ENCODE assay signal across 8 cellular contexts in the genomic region with DNA sequence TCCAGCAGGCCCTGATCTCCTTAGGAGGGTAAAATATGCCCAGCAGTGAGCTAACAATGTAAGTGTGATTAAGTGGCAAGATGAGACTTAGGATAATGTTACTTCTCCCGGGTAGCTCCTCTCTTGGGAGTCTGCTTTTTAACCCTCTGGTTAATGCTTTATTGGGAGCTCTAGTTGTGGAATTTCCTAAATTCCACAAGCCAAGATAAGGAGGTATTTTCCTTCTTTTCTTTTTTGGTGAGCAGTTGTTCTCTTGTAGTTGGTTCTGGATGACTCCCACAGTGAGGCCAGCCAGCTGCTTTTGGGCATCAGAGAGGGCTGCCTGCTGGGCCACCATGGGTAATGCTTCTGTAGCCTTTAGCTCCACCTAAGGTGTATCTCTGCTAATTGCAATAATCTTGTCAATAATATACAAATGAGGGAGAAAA. TPM values are rescaled to one million over a fixed set of nuclear protein-coding genes. Genes with fewer than 3 reads are reported as not detected.
DNase-seq lines count a peak whose midpoint lies in the region; ATAC-seq, FAIRE-seq and TF ChIP-seq lines count a peak whose summit lies in the region.

No MANE protein-coding gene starts in this region.

- H3K9ac ChIP-seq in SK-N-SH (no peak overlapping the region), MM.1S (ENCODE audit: low read length) (no peak overlapping the region), muscle layer of colon (ENCODE audit: low read length) (no peak overlapping the region)

- H3K4me2 ChIP-seq in SK-N-SH: no peak overlapping the region
- no peak overlapping the region for H3K4me2 ChIP-seq in MM.1S (ENCODE audit: low read depth, low read length)

- no peak for FAIRE-seq in HTR-8/SVneo (lab: Jason Lieb, UNC)

- no peaks in the 10 kb centered on the region for H3K9me2 ChIP-seq in SK-N-SH
- no peaks in the 10 kb centered on the region for H3K9me2 ChIP-seq in MM.1S (replicated peaks; ENCODE audit: insufficient read depth, low read length)

- H3K4me3 ChIP-seq in SK-N-SH (ENCODE audit: low read depth in 2 of 2, low read length in 1 of 2) (no peak overlapping the region), MM.1S (ENCODE audit: low read length) (no peak overlapping the region), astrocyte of the spinal cord (ENCODE audit: low read depth, low read length) (no peak overlapping the region), muscle layer of colon (ENCODE audit: low read depth in 1 of 2, low read length in 2 of 2) (no peak overlapping the region)

- TF ChIP-seq CTCF in SK-N-SH (IDR thresholded peaks at IDR 0.05) (no peak), MM.1S (IDR thresholded peaks at IDR 0.05; ENCODE audit: low read length) (peak; percentile 40), astrocyte of the spinal cord (IDR thresholded peaks at IDR 0.05; ENCODE audit: low read depth, low read length) (peak; percentile 8)

- H3K9me3 ChIP-seq in SK-N-SH (no peaks in the 10 kb centered on the region), MM.1S (replicated peaks; ENCODE audit: insufficient read depth, low read length) (no peaks in the 10 kb centered on the region), muscle layer of colon (ENCODE audit: low read length) (no peaks in the 10 kb centered on the region)

- ATAC-seq in SK-N-SH treated with all-trans-retinoic acid at 6 μM for 48 hours: 0 out of 3 replicates have a peak, but pooled peaks have one; percentile 29

- H3F3A ChIP-seq in SK-N-SH (replicated peaks; ENCODE audit: insufficient read depth) (no peaks in the 10 kb centered on the region), MM.1S (ENCODE audit: insufficient read depth, low read length) (no peaks in the 10 kb centered on the region)

- H3K36me3 ChIP-seq in SK-N-SH (replicated peaks in 1 of 2; ENCODE audit: control insufficient read depth in 1 of 2, insufficient read depth in 2 of 2, low read length in 1 of 2): no peaks in the 10 kb centered on the region
- H3K36me3 ChIP-seq in MM.1S (replicated peaks; ENCODE audit: insufficient read depth, low read length): no peaks in the 10 kb centered on the region
- H3K36me3 ChIP-seq in muscle layer of colon (ENCODE audit: insufficient read depth, low read length): no peaks in the 10 kb centered on the region

- H3K27ac ChIP-seq in SK-N-SH (ENCODE audit: low read depth in 2 of 2, low read length in 1 of 2) (no peak overlapping the region), MM.1S (ENCODE audit: low read length) (no peak overlapping the region), muscle layer of colon (ENCODE audit: low read depth, low read length) (peak overlapping the region; percentile 49)

- no peak for TF ChIP-seq EP300 in SK-N-SH (IDR thresholded peaks at IDR 0.05; ENCODE audit: borderline replicate concordance in 1 of 2, low read depth in 1 of 2, low read length in 1 of 2)

- peaks cover 8% of the 10 kb centered on the region; the same call in 1 of the 2 replicates for H3K27me3 ChIP-seq in SK-N-SH (ENCODE audit: insufficient read depth)
- H3K27me3 ChIP-seq in MM.1S (replicated peaks; ENCODE audit: insufficient read depth, low read length): no peaks in the 10 kb centered on the region
- no peaks in the 10 kb centered on the region for H3K27me3 ChIP-seq in muscle layer of colon (ENCODE audit: control insufficient read depth in 1 of 2, insufficient read depth in 2 of 2, low read length in 2 of 2)

- 11% methylated on average over 1 of the region's 1 CpG for WGBS in SK-N-SH (ENCODE audit: low lambda C conversion rate)

- H4K20me1 ChIP-seq in SK-N-SH (ENCODE audit: insufficient read depth) (no peaks in the 10 kb centered on the region), MM.1S (ENCODE audit: insufficient read depth, low read length) (no peaks in the 10 kb centered on the region)

- H2AFZ ChIP-seq in SK-N-SH (ENCODE audit: low read depth) (no peak overlapping the region), MM.1S (ENCODE audit: low read length) (no peak overlapping the region)

- H3K4me1 ChIP-seq in SK-N-SH (ENCODE audit: control insufficient read depth in 1 of 2, insufficient read depth in 2 of 2, low read depth in 1 of 2, low read length in 1 of 2) (peaks cover 10 to 29% of the 10 kb centered on the region in 2 experiments; a peak in 3 of 4 replicates), MM.1S (ENCODE audit: low read length) (no peaks in the 10 kb centered on the region), muscle layer of colon (ENCODE audit: insufficient read depth, low read length) (peaks cover 37% of the 10 kb centered on the region)

- no peak for DNase-seq in SK-N-SH
- no peak for DNase-seq in MM.1S
- DNase-seq in astrocyte of the spinal cord (ENCODE audit: low read depth, low spot score): no peak
- DNase-seq in activated CD8-positive, alpha-beta memory T cell treated with anti-CD3 and anti-CD28 coated beads, Interleukin-2, amount 50 U/mL, for 48 hours: no peak
- no peak for DNase-seq in cerebellum (ENCODE audit: low spot score)
- no peak for DNase-seq in HTR-8/SVneo (ENCODE audit: insufficient read length, low spot score)

- POLR2A ChIA-PET in SK-N-SH (lab: Yijun Ruan, JAX): no interaction called here

- no peak for TF ChIP-seq RAD21 in SK-N-SH (IDR thresholded peaks at IDR 0.05; ENCODE audit: low read length)

- in situ Hi-C loops in astrocyte of the spinal cord (cut with HindIII; ENCODE audit: low sequenced_read_pairs): no loop called here

- CTCF ChIA-PET in SK-N-SH (lab: Yijun Ruan, JAX): interaction anchor here (1.1 to 1.6 kb wide), 3 partner anchors 14 to 295 kb away, joined by 4 to 6 read pairs (median 5); partner anchors contain the start of gene C1orf52

- H3K79me2 ChIP-seq in SK-N-SH (ENCODE audit: insufficient read depth) (no peaks in the 10 kb centered on the region), MM.1S (ENCODE audit: low read length) (no peaks in the 10 kb centered on the region)

TF ChIP-seq in SK-N-SH treated with all-trans-retinoic acid at 6 μM for 48 hours, 23 proteins besides CTCF, POLR2A, EP300 and RAD21 (continues in another document):
- TF ChIP-seq ISL1 (CRISPR knock-in tag; IDR thresholded peaks at IDR 0.05) (no peak), TSHZ2 (CRISPR knock-in tag; IDR thresholded peaks at IDR 0.05) (no peak), SNAI2 (CRISPR knock-in tag; IDR thresholded peaks at IDR 0.05) (no peak), ZNF8 (CRISPR knock-in tag; IDR thresholded peaks at IDR 0.05) (no peak)

TF ChIP-seq in SK-N-SH, 30 proteins besides CTCF, POLR2A, EP300 and RAD21:
- TF ChIP-seq YY1 (IDR thresholded peaks at IDR 0.05; ENCODE audit: low read depth) (no peak), CHD2 (IDR thresholded peaks at IDR 0.05; ENCODE audit: low read length, partially characterized antibody) (no peak), MEF2A (IDR thresholded peaks at IDR 0.05; ENCODE audit: borderline replicate concordance, low read depth) (no peak)

RNA-seq across cellular contexts. Expression of gene C1orf52, which starts 19.3 kb away (rescaled TPM):
- polyA plus RNA-seq in SK-N-SH (2012; rRNA removed): 23.4 and 24.3 TPM in 2 replicates
- 19.1 and 20.8 TPM in 2 replicates for polyA plus RNA-seq in SK-N-SH (2012; cell fraction: cytosol; rRNA removed)
- polyA plus RNA-seq in SK-N-SH (2012; cell fraction: nucleus; rRNA removed): 30.0 and 36.7 TPM in 2 replicates
- 18.7 TPM for total RNA-seq in cerebellum

RNA-seq across cellular contexts. Expression of gene BCL10, which starts 36.2 kb away (rescaled TPM):
- polyA plus RNA-seq in SK-N-SH (2012; rRNA removed): 5.8 and 6.6 TPM in 2 replicates
- polyA plus RNA-seq in SK-N-SH (2012; cell fraction: cytosol; rRNA removed): 7.2 and 8.0 TPM in 2 replicates
- 5.5 and 7.7 TPM in 2 replicates for polyA plus RNA-seq in SK-N-SH (2012; cell fraction: nucleus; rRNA removed)
- 23.9 TPM for total RNA-seq in cerebellum

RNA-seq across cellular contexts. Expression of gene SYDE2, which starts 39.4 kb away (rescaled TPM):
- polyA plus RNA-seq in SK-N-SH (2012; rRNA removed): not detected in 2 replicates
- under 0.01 TPM in 1 of 2 replicates, not detected in the other for polyA plus RNA-seq in SK-N-SH (2012; cell fraction: cytosol; rRNA removed)
- 0.01 TPM in 1 of 2 replicates, not detected in the other for polyA plus RNA-seq in SK-N-SH (2012; cell fraction: nucleus; rRNA removed)
- 2.1 TPM for total RNA-seq in cerebellum
